In the genomic region with DNA sequence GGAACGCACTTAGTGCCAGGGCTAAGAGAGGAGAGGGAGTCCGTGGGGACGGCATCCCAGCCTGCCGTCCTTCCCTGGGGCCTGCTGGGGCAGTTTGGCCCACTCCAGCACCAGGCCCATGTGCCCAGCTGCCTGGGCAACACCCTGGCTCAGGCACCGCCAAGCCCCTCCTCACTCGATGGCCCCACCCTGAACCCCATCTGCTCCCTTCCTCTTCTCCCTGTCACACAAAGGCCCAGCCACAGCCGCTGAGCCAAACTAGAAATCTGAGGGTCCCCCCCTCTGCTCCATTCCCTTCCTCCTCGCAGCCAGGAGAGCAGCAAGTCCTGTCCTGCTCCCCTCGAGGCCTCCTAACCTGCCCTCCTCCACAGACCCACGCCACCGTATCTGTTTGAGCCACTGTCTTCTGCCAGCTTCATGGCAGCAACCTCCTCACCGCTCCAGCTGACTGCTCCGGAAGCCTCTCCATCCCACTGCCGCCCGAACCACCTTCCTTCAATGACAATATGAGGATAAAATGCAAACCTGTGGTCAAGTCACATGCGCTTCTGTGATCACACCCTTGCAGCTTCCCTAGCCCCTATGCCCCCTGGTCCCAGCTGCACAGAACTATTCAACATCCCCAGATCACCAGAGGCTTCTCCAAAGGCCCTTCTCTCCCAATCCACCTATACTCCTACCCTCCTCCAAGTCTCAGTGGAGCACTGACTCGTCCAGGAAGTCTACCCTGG, we compare ENCODE assay signal across 18 cellular contexts. TPM values are rescaled to one million over a fixed set of nuclear protein-coding genes. Genes with fewer than 3 reads are reported as not detected.
A peak's percentile ranks its signal among the peaks of the same experiment; 100 is the strongest.
DNase-seq lines count a peak whose midpoint lies in the region; FAIRE-seq and TF ChIP-seq lines count a peak whose summit lies in the region.
"Had no signal": no experiment of that assay in that cellular context is flagged by ENCODE, and none has a peak within 500 bp of the region (broad histone marks: within the 10 kb centered on the region; RNA-seq: fewer than 3 reads in every experiment).

No MANE protein-coding gene starts in this region.

- H3K27me3 Mint-ChIP-seq in neural crest cell (ENCODE audit: low read depth) = no peaks in the 10 kb centered on the region

- no peaks in the 10 kb centered on the region for H3K36me3 Mint-ChIP-seq in neural crest cell (ENCODE audit: low read depth)
- H3K36me3 Mint-ChIP-seq: CD4-positive, CD25-positive, alpha-beta regulatory T cell had no signal

- no peak overlapping the region for H3K4me3 Mint-ChIP-seq in neural crest cell
- H3K4me3 Mint-ChIP-seq: CD4-positive, CD25-positive, alpha-beta regulatory T cell had no signal

- peaks cover 10% of the 10 kb centered on the region for H3K4me1 Mint-ChIP-seq in neural crest cell
- H3K4me1 Mint-ChIP-seq: CD4-positive, CD25-positive, alpha-beta regulatory T cell had no signal

- DNase-seq in D341Med (ENCODE audit: low spot score) (peak; percentile 32), NCI-H2171 treated with DMSO at 0.1 percent for 48 hours (lab: John Stamatoyannopoulos, UW) (peak; percentile 66), cerebellum (ENCODE audit: low spot score) (peak; percentile 49), neural crest cell (ENCODE audit: low read depth, low spot score) (no peak), GM12892 (ENCODE audit: insufficient read length) (no peak), NCI-H2107 treated with DMSO at 0.1 percent for 48 hours (lab: John Stamatoyannopoulos, UW; ENCODE audit: unreplicated experiment) (no peak), H54 (ENCODE audit: insufficient read length, low spot score) (no peak)
- no peak for DNase-seq in effector CD8-positive, alpha-beta T cell (lab: John Stamatoyannopoulos, UW)
- DNase-seq: CD4-positive, CD25-positive, alpha-beta regulatory T cell; DND-41; GF-D8; GOT3; KG1; MG63; NCI-H1092 treated with DMSO at 0.1 percent for 48 hours; NCI-H187 treated with DMSO at 0.1 percent for 48 hours had no signal

- FAIRE-seq in GM12892 (lab: Jason Lieb, UNC) (no peak), H54 (lab: Jason Lieb, UNC) (no peak)

- H3K9me3 Mint-ChIP-seq in neural crest cell = no peaks in the 10 kb centered on the region
- H3K9me3 Mint-ChIP-seq: CD4-positive, CD25-positive, alpha-beta regulatory T cell had no signal

- H3K27ac Mint-ChIP-seq in neural crest cell (ENCODE audit: unreplicated experiment) = peak overlapping the region; percentile 81
- H3K27ac Mint-ChIP-seq: CD4-positive, CD25-positive, alpha-beta regulatory T cell had no signal

- TF ChIP-seq CTCF in neural crest cell (conservative IDR thresholded peaks at IDR 0.05) = no peak

- no peak for TF ChIP-seq POLR2A in GM12892 (IDR thresholded peaks at IDR 0.05; ENCODE audit: low read depth, low read length)
- no peak for TF ChIP-seq POLR2A in H54 (IDR thresholded peaks at IDR 0.05; ENCODE audit: low read depth, low read length)

RNA-seq across cellular contexts. Expression of a gene that starts 8.4 kb away (rescaled TPM):
- total RNA-seq in cerebellum (0.64 TPM), neural crest cell (0.30 and 0.93 TPM in 2 replicates)
- polyA plus RNA-seq in GM12892 (2012; ENCODE audit: missing spikeins) = 0.40 TPM
- total RNA-seq: A673; CD4-positive, CD25-positive, alpha-beta regulatory T cell; SK-MEL-5 had no signal
- polyA plus RNA-seq: CD4-positive, CD25-positive, alpha-beta regulatory T cell had no signal

RNA-seq across cellular contexts. Expression of a gene that starts 30.8 kb away (rescaled TPM):
- total RNA-seq in cerebellum (not detected), neural crest cell (not detected in 2 replicates)
- 0.89 TPM for polyA plus RNA-seq in GM12892 (2012; ENCODE audit: missing spikeins)
- total RNA-seq: A673; CD4-positive, CD25-positive, alpha-beta regulatory T cell had no signal
- polyA plus RNA-seq: CD4-positive, CD25-positive, alpha-beta regulatory T cell had no signal

RNA-seq across cellular contexts. Expression of a gene that starts 39.1 kb away (rescaled TPM):
- total RNA-seq in cerebellum = 5.6 TPM
- total RNA-seq in neural crest cell = 10.7 and 12.6 TPM in 2 replicates
- polyA plus RNA-seq in GM12892 (2012; ENCODE audit: missing spikeins) = 5.7 TPM

RNA-seq across cellular contexts. Expression of a gene that starts 52.5 kb away (rescaled TPM):
- total RNA-seq in cerebellum (not detected), neural crest cell (not detected in 2 replicates)
- polyA plus RNA-seq in GM12892 (2012; ENCODE audit: missing spikeins) = not detected
- total RNA-seq: CD4-positive, CD25-positive, alpha-beta regulatory T cell; SK-MEL-5 had no signal
- polyA plus RNA-seq: CD4-positive, CD25-positive, alpha-beta regulatory T cell had no signal

Comparison
In these comparisons a context has a peak if more than half of its experiments do, and no peak if none do; other contexts are left out.
1. DNase-seq: peak in D341Med (single experiment), NCI-H2171 treated with DMSO at 0.1 percent for 48 hours (single experiment) and cerebellum (single experiment); none in neural crest cell (single experiment), effector CD8-positive, alpha-beta T cell (single experiment), GM12892 (single experiment), NCI-H2107 treated with DMSO at 0.1 percent for 48 hours (single experiment) and H54 (single experiment).